Comparison of ENCODE assay signal across 1 cellular context in genomic region chr20:1702288-1702687, GRCh38.
TF ChIP-seq lines count a peak whose summit lies in the region.

No MANE protein-coding gene starts in this region.

TF ChIP-seq in WTC11, 78 proteins besides CTCF, POLR2A, EP300 and RAD21 (continued from another document):
- no peak for TF ChIP-seq AR (CRISPR knock-in tag; IDR thresholded peaks at IDR 0.05)
